ENCODE assay signal across 20 cellular contexts in the genomic region with DNA sequence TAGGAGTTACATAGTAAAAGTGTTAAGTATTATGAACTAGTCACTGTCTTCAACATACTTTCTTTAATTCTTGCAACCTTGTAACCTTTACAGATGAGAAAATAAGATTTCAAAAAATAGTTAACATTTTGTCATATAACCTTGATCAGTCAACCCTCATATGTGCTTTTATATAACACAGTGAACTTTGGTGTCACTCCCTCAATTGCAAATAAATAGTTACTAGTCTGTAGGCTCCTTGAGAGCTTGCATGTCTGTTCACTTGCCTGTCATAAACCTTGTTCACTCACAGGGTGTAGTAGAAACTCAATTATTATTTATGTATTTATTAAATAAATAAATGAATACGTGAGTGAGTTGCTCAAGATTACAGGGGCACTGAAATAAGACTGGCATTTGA.
A peak's percentile ranks its signal among the peaks of the same experiment; 100 is the strongest.
DNase-seq lines count a peak whose midpoint lies in the region; ATAC-seq, FAIRE-seq and TF ChIP-seq lines count a peak whose summit lies in the region.
"Had no signal": no experiment of that assay in that cellular context is flagged by ENCODE, and none has a peak within 500 bp of the region (broad histone marks: within the 10 kb centered on the region; RNA-seq: fewer than 3 reads in every experiment).

No MANE protein-coding gene starts in this region.

- TF ChIP-seq RAD21 in SK-N-SH (IDR thresholded peaks at IDR 0.05; ENCODE audit: low read length), result no peak

- POLR2A ChIA-PET in WTC11 (lab: Charles Lee) (no interaction called here), SK-N-SH (lab: Yijun Ruan, JAX) (no interaction called here)

- H3K79me2 ChIP-seq in astrocyte (ENCODE audit: insufficient read depth, low read length) (peaks cover 100% of the 10 kb centered on the region), SK-N-SH (ENCODE audit: insufficient read depth) (peaks cover 95% of the 10 kb centered on the region)

- no peak for FAIRE-seq in astrocyte (lab: Jason Lieb, UNC)
- FAIRE-seq: A204.1, GM12878 had no signal

- H3K4me3 Mint-ChIP-seq in WTC11, result no peak overlapping the region
- no peak overlapping the region for H3K4me3 Mint-ChIP-seq in astrocyte (ENCODE audit: unreplicated experiment)
- H3K4me3 Mint-ChIP-seq: CD4-positive, CD25-positive, alpha-beta regulatory T cell; CD8-positive, alpha-beta memory T cell had no signal

- H3K9me3 Mint-ChIP-seq in WTC11, result no peaks in the 10 kb centered on the region
- H3K9me3 Mint-ChIP-seq in astrocyte (ENCODE audit: unreplicated experiment), result no peaks in the 10 kb centered on the region
- H3K9me3 Mint-ChIP-seq: CD4-positive, CD25-positive, alpha-beta regulatory T cell; CD8-positive, alpha-beta memory T cell had no signal

- CTCF ChIA-PET in WTC11 (lab: Charles Lee) (no interaction called here), SK-N-SH (lab: Yijun Ruan, JAX) (interaction anchor here (0.6 kb wide), 1 partner anchor 105 kb away, joined by 3 read pairs; no protein-coding TSS in a partner anchor)

- intact Hi-C loops in right lobe of liver (cut with DNase I), result no loop called here

- H3K27me3 Mint-ChIP-seq in WTC11 (ENCODE audit: low read depth), result no peaks in the 10 kb centered on the region
- H3K27me3 Mint-ChIP-seq in astrocyte (ENCODE audit: low read depth, unreplicated experiment), result no peaks in the 10 kb centered on the region
- H3K27me3 Mint-ChIP-seq: CD4-positive, CD25-positive, alpha-beta regulatory T cell; CD8-positive, alpha-beta memory T cell had no signal

- H3K4me2 ChIP-seq in astrocyte (ENCODE audit: low read length), result peak overlapping the region; percentile 62
- peak overlapping the region; percentile 61 for H3K4me2 ChIP-seq in skeletal muscle satellite cell (ENCODE audit: low read length)
- no peak overlapping the region for H3K4me2 ChIP-seq in SK-N-SH

- H4K20me1 ChIP-seq in astrocyte (ENCODE audit: insufficient read depth, low read length) (peaks cover 28% of the 10 kb centered on the region), SK-N-SH (ENCODE audit: insufficient read depth) (peaks cover 71% of the 10 kb centered on the region)

- TF ChIP-seq CTCF in WTC11 (IDR thresholded peaks at IDR 0.05), result no peak
- TF ChIP-seq CTCF in astrocyte (IDR thresholded peaks at IDR 0.05; ENCODE audit: insufficient read depth, low read depth, low read length), result no peak
- TF ChIP-seq CTCF in right lobe of liver (IDR thresholded peaks at IDR 0.05), result no peak
- TF ChIP-seq CTCF in SK-N-SH (IDR thresholded peaks at IDR 0.05), result no peak

- H3K27ac ChIP-seq in astrocyte (ENCODE audit: low read depth, low read length), result peak overlapping the region; percentile 3
- peak overlapping the region in 1 of 3 donors; percentile 13 for H3K27ac ChIP-seq in right lobe of liver
- no peak overlapping the region for H3K27ac ChIP-seq in SK-N-SH (ENCODE audit: low read depth in 2 of 2, low read length in 1 of 2)
- H3K27ac ChIP-seq: GM23248 had no signal

- H3K9me3 ChIP-seq in astrocyte (ENCODE audit: insufficient read depth, low read depth, low read length), result no peaks in the 10 kb centered on the region
- H3K9me3 ChIP-seq in right lobe of liver, result no peaks in the 10 kb centered on the region
- H3K9me3 ChIP-seq in skeletal muscle satellite cell (replicated peaks; ENCODE audit: low read length), result no peaks in the 10 kb centered on the region
- H3K9me3 ChIP-seq in SK-N-SH, result no peaks in the 10 kb centered on the region
- H3K9me3 ChIP-seq: BE2C, HAP-1 had no signal

- no peak overlapping the region for H2AFZ ChIP-seq in astrocyte (ENCODE audit: low read depth, low read length)
- no peak overlapping the region for H2AFZ ChIP-seq in SK-N-SH (ENCODE audit: low read depth)
- H2AFZ ChIP-seq: GM23248 had no signal

- DNase-seq in WTC11 (ENCODE audit: low spot score) (no peak), astrocyte (ENCODE audit: low read depth) (no peak), right lobe of liver (no peak), SK-N-SH (no peak), NCI-H526 treated with DMSO at 0.1 percent for 48 hours (lab: John Stamatoyannopoulos, UW) (no peak)
- DNase-seq: ACHN; BE2C; C1 segment of cervical spinal cord; CD4-positive, CD25-positive, alpha-beta regulatory T cell; CD8-positive, alpha-beta memory T cell; COR-L47; DMS 273 treated with DMSO at 0.1 percent for 48 hours; DMS53; DND-41; EL; GM23248 had no signal

- no peaks in the 10 kb centered on the region for H3K9me2 ChIP-seq in SK-N-SH

- H3K36me3 Mint-ChIP-seq in WTC11 (no peaks in the 10 kb centered on the region), astrocyte (ENCODE audit: low read depth, unreplicated experiment) (peaks cover 7% of the 10 kb centered on the region)

- no peak for TF ChIP-seq EP300 in SK-N-SH (IDR thresholded peaks at IDR 0.05; ENCODE audit: borderline replicate concordance in 1 of 2, low read depth in 1 of 2, low read length in 1 of 2)

- H3K36me3 ChIP-seq in astrocyte (ENCODE audit: insufficient read depth, low read length) (no peaks in the 10 kb centered on the region), right lobe of liver (no peaks in the 10 kb centered on the region), skeletal muscle satellite cell (ENCODE audit: insufficient read depth, low read length) (no peaks in the 10 kb centered on the region), SK-N-SH (replicated peaks in 1 of 2; ENCODE audit: control insufficient read depth in 1 of 2, insufficient read depth in 2 of 2, low read length in 1 of 2) (no peaks in the 10 kb centered on the region)
- H3K36me3 ChIP-seq: BE2C, HAP-1 had no signal

- TF ChIP-seq POLR2A in right lobe of liver (IDR thresholded peaks at IDR 0.05), result no peak

- ATAC-seq in WTC11, result no peak
- peak; percentile 33 to 71 (median 58) for ATAC-seq in right lobe of liver
- ATAC-seq: GM12878 had no signal

- H3K4me1 Mint-ChIP-seq in WTC11 (peaks cover 46% of the 10 kb centered on the region), astrocyte (ENCODE audit: low read depth, unreplicated experiment) (peaks cover 44% of the 10 kb centered on the region)

- 36% methylated on average over 1 of the region's 1 CpG for WGBS in right lobe of liver (ENCODE audit: insufficient coverage, low coverage, low lambda C conversion rate, missing lambda C conversion rate)
- WGBS in SK-N-SH (ENCODE audit: low lambda C conversion rate), result 93% methylated on average over 1 of the region's 1 CpG

- H3K4me3 ChIP-seq in astrocyte (ENCODE audit: insufficient read depth, low read depth, low read length) (no peak overlapping the region), right lobe of liver (no peak overlapping the region), skeletal muscle satellite cell (ENCODE audit: low read length) (no peak overlapping the region), SK-N-SH (ENCODE audit: low read depth in 2 of 2, low read length in 1 of 2) (no peak overlapping the region)
- H3K4me3 ChIP-seq: GM12878, GM23248, HAP-1 had no signal

- no peaks in the 10 kb centered on the region for H3F3A ChIP-seq in SK-N-SH (replicated peaks; ENCODE audit: insufficient read depth)

- no peaks in the 10 kb centered on the region for H3K27me3 ChIP-seq in astrocyte (ENCODE audit: insufficient read depth, low read length)
- H3K27me3 ChIP-seq in right lobe of liver, result no peaks in the 10 kb centered on the region
- H3K27me3 ChIP-seq in skeletal muscle satellite cell (ENCODE audit: control insufficient read depth, insufficient read depth, low read length), result no peaks in the 10 kb centered on the region
- no peaks in the 10 kb centered on the region for H3K27me3 ChIP-seq in SK-N-SH (ENCODE audit: insufficient read depth)
- H3K27me3 ChIP-seq: BE2C had no signal

- H3K27ac Mint-ChIP-seq in WTC11 (peak overlapping the region; percentile 61), astrocyte (ENCODE audit: unreplicated experiment) (no peak overlapping the region)
- H3K27ac Mint-ChIP-seq: CD8-positive, alpha-beta memory T cell had no signal

- H3K4me1 ChIP-seq in astrocyte (ENCODE audit: insufficient read depth, low read length) (peaks cover 25% of the 10 kb centered on the region), right lobe of liver (peaks cover 0 to 24% (median 8%) of the 10 kb centered on the region in 4 donors), skeletal muscle satellite cell (ENCODE audit: control insufficient read depth, insufficient read depth, low read length) (peaks cover 42% of the 10 kb centered on the region), SK-N-SH (ENCODE audit: control insufficient read depth in 1 of 2, insufficient read depth in 2 of 2, low read depth in 1 of 2, low read length in 1 of 2) (peaks cover 0 to 14% of the 10 kb centered on the region in 2 experiments; a peak in 2 of 4 replicates)

- H3K9ac ChIP-seq in astrocyte (ENCODE audit: low read length) (no peak overlapping the region), skeletal muscle satellite cell (ENCODE audit: low read depth, low read length) (no peak overlapping the region), SK-N-SH (no peak overlapping the region)
- H3K9ac ChIP-seq: GM23248 had no signal

TF ChIP-seq in WTC11, 78 proteins besides CTCF, POLR2A, EP300 and RAD21 (continues in another document):
- TF ChIP-seq, protein P1, sequence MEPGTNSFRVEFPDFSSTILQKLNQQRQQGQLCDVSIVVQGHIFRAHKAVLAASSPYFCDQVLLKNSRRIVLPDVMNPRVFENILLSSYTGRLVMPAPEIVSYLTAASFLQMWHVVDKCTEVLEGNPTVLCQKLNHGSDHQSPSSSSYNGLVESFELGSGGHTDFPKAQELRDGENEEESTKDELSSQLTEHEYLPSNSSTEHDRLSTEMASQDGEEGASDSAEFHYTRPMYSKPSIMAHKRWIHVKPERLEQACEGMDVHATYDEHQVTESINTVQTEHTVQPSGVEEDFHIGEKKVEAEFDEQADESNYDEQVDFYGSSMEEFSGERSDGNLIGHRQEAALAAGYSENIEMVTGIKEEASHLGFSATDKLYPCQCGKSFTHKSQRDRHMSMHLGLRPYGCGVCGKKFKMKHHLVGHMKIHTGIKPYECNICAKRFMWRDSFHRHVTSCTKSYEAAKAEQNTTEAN (CRISPR knock-in tag; IDR thresholded peaks at IDR 0.05), result no peak
- TF ChIP-seq ESRRA (CRISPR knock-in tag; IDR thresholded peaks at IDR 0.05; ENCODE audit: borderline replicate concordance) (no peak), ATF1 (CRISPR knock-in tag; IDR thresholded peaks at IDR 0.05) (no peak)

TF ChIP-seq in SK-N-SH, 30 proteins besides CTCF, POLR2A, EP300 and RAD21:
- TF ChIP-seq GABPA (IDR thresholded peaks at IDR 0.05; ENCODE audit: low read depth), result no peak
